In the genomic region with DNA sequence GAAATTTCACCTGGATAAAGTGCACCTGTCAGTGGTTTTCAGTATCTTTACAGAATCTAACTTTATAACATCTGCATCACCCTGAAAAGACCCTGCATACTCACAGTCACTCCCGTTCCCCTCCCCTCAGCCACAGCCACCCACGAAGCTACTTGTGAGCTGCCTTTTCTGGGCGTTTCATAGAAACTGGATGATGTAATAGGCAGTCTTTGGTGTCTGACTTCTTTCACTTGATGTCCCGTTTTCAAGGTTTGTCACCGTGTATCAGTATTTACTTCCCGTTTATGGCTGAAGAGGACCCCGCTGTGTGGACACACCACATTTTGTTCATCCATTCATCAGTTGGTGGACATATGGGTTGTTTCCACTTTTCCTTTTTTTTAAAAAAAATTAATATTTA, we compare ENCODE assay signal across 13 cellular contexts. TPM values are rescaled to one million over a fixed set of nuclear protein-coding genes. Genes with fewer than 3 reads are reported as not detected.
DNase-seq lines count a peak whose midpoint lies in the region; ATAC-seq and TF ChIP-seq lines count a peak whose summit lies in the region.
"Had no signal": no experiment of that assay in that cellular context is flagged by ENCODE, and none has a peak within 500 bp of the region (broad histone marks: within the 10 kb centered on the region; RNA-seq: fewer than 3 reads in every experiment).

No MANE protein-coding gene starts in this region.

- peaks cover 35% of the 10 kb centered on the region for H3K36me3 Mint-ChIP-seq in T-helper 1 cell treated with Interleukin-12 subunit alpha and Interleukin-12 subunit beta and Interleukin-4 antibody, amounts not matched to agents 30 μg/mL and 1 μg/mL, for 36 hours (ENCODE audit: low read depth)

- in situ Hi-C loops in GM13977 (cut with MboI; ENCODE audit: low pct_unique_long_range_greater_than_20kb, low sequenced_read_pairs, unreplicated experiment): loop anchor here (10.0 kb wide), 1 partner anchor 63 kb away; no protein-coding TSS in a partner anchor

- peak overlapping the region; percentile 45 for H3K27ac Mint-ChIP-seq in T-helper 1 cell treated with Interleukin-12 subunit alpha and Interleukin-12 subunit beta and Interleukin-4 antibody, amounts not matched to agents 30 μg/mL and 1 μg/mL, for 36 hours

- no peak overlapping the region for H3K4me3 Mint-ChIP-seq in T-helper 1 cell treated with Interleukin-12 subunit alpha and Interleukin-12 subunit beta and Interleukin-4 antibody, amounts not matched to agents 30 μg/mL and 1 μg/mL, for 36 hours

- ATAC-seq in left cardiac atrium: no peak
- ATAC-seq: pancreas had no signal

- H3K9me3 Mint-ChIP-seq in T-helper 1 cell treated with Interleukin-12 subunit alpha and Interleukin-12 subunit beta and Interleukin-4 antibody, amounts not matched to agents 30 μg/mL and 1 μg/mL, for 36 hours: peaks cover 24% of the 10 kb centered on the region

- peaks cover 2% of the 10 kb centered on the region for H3K27me3 Mint-ChIP-seq in T-helper 1 cell treated with Interleukin-12 subunit alpha and Interleukin-12 subunit beta and Interleukin-4 antibody, amounts not matched to agents 30 μg/mL and 1 μg/mL, for 36 hours (ENCODE audit: low read depth)

- DNase-seq in GM13977 (ENCODE audit: low spot score) (peak; percentile 71), NCI-H1694 (lab: John Stamatoyannopoulos, UW) (no peak), left cardiac atrium (no peak), epidermal melanocyte (ENCODE audit: insufficient read length, low spot score) (no peak)
- peak; percentile 24 for DNase-seq in activated naive CD8-positive, alpha-beta T cell treated with anti-CD3 and anti-CD28 coated beads, Interleukin-2, amount 50 U/mL, for 16 hours (ENCODE audit: low read depth, low spot score)
- DNase-seq in stimulated activated CD4-positive, alpha-beta T cell treated with anti-CD3 and anti-CD28 coated beads, Interleukin-4, amount 100 ng/mL, for 1 hour: peak; percentile 48
- DNase-seq: HCEC 1CT, hypothalamus, mammary epithelial cell, NCI-H82, pancreas, testis had no signal

- peaks cover 3% of the 10 kb centered on the region for H3K4me1 Mint-ChIP-seq in T-helper 1 cell treated with Interleukin-12 subunit alpha and Interleukin-12 subunit beta and Interleukin-4 antibody, amounts not matched to agents 30 μg/mL and 1 μg/mL, for 36 hours (ENCODE audit: low read depth)

- intact Hi-C loops in left cardiac atrium (cut with DNase I): no loop called here

- no peak for TF ChIP-seq CTCF in GM13977 (IDR thresholded peaks at IDR 0.05; ENCODE audit: extremely low read depth, insufficient read depth, missing control alignments)

RNA-seq across cellular contexts. Expression of gene LRRC3, which starts 47.8 kb away (rescaled TPM):
- 1 to 10 TPM; 1.4 to 2.5 TPM for total RNA-seq in left cardiac atrium

RNA-seq across cellular contexts. Expression of gene TRPM2, which starts 54.1 kb away (rescaled TPM):
- total RNA-seq in left cardiac atrium: 1 to 10 TPM; 2.9 to 5.1 TPM

Comparison
In these comparisons a context has a peak if more than half of its experiments do, and no peak if none do; other contexts are left out.
1. DNase-seq: peak in GM13977 (single experiment), activated naive CD8-positive, alpha-beta T cell treated with anti-CD3 and anti-CD28 coated beads, Interleukin-2, amount 50 U/mL, for 16 hours (single experiment) and stimulated activated CD4-positive, alpha-beta T cell treated with anti-CD3 and anti-CD28 coated beads, Interleukin-4, amount 100 ng/mL, for 1 hour (single experiment); none in NCI-H1694 (single experiment), left cardiac atrium (single experiment) and epidermal melanocyte (single experiment).